In genomic region chr2:27152102-27152795, GRCh38 we compare ENCODE assay signal across 19 cellular contexts. TPM values are rescaled to one million over a fixed set of nuclear protein-coding genes. Genes with fewer than 3 reads are reported as not detected.
A peak's percentile ranks its signal among the peaks of the same experiment; 100 is the strongest.
DNase-seq lines count a peak whose midpoint lies in the region; ATAC-seq, FAIRE-seq and TF ChIP-seq lines count a peak whose summit lies in the region.
"Had no signal": no experiment of that assay in that cellular context is flagged by ENCODE, and none has a peak within 500 bp of the region (broad histone marks: within the 10 kb centered on the region; RNA-seq: fewer than 3 reads in every experiment).

No MANE protein-coding gene starts in this region.

- H4K5ac ChIP-seq in H9 (ENCODE audit: insufficient read length, low read depth, low read length) = no peak overlapping the region

- CTCF ChIA-PET in A549 (lab: Yijun Ruan, JAX) = interaction anchor here (0.8 to 5.1 kb wide), 15 partner anchors 10 to 151 kb away, joined by 3 to 36 read pairs (median 4); partner anchors contain the start of gene PREB
- CTCF ChIA-PET in GM10248 (lab: Yijun Ruan, JAX) = interaction anchor here (0.9 to 7.1 kb wide), 8 partner anchors 10 to 130 kb away, joined by 3 to 30 read pairs (median 4); partner anchors contain the start of gene TRIM54
- CTCF ChIA-PET in HEK293T (lab: Yijun Ruan, JAX) = interaction anchor here (0.9 to 1.7 kb wide), 2 partner anchors 18 to 39 kb away, joined by 3 to 4 read pairs; no protein-coding TSS in a partner anchor

- H2BK120ac ChIP-seq in H9 (ENCODE audit: low read depth, low read length, poor library complexity, severe bottlenecking) = no peak overlapping the region

- no peak overlapping the region for H3K9ac ChIP-seq in H9 (ENCODE audit: extremely low read depth, insufficient read length, low read length)
- H3K9ac ChIP-seq: GM23248 had no signal

- H2AK5ac ChIP-seq in H9 (ENCODE audit: insufficient read length, low read length) = no peak overlapping the region

- H3K4me1 ChIP-seq in A549 (0 out of 3 replicates have a peak, but pooled peaks cover 8% of the 10 kb centered on the region), H9 (ENCODE audit: insufficient read depth, low read length) (no peaks in the 10 kb centered on the region), vagina (peaks cover 15% of the 10 kb centered on the region)
- H3K4me1 ChIP-seq: SJCRH30 had no signal

- H3K4ac ChIP-seq in H9 (ENCODE audit: low read depth, low read length) = no peak overlapping the region

- ATAC-seq in A549 (peak; percentile 25 to 68; a peak in 3 of 6 replicates), left colon (peak; percentile 92), GM21737 (IDR thresholded peaks at IDR 0.05; ENCODE audit: unreplicated experiment) (no peak)

- no peak for TF ChIP-seq EP300 in A549 (IDR thresholded peaks at IDR 0.05)

- H2BK15ac ChIP-seq in H9 (ENCODE audit: low read depth, low read length) = no peak overlapping the region

- no peak overlapping the region for H2BK5ac ChIP-seq in H9 (ENCODE audit: insufficient read length, low read length)

- no peak overlapping the region for H4K8ac ChIP-seq in H9 (replicated peaks; ENCODE audit: insufficient read length, low read depth, low read length)

- H3K14ac ChIP-seq in H9 (ENCODE audit: insufficient read depth, low read length) = no peak overlapping the region

- H3K27me3 ChIP-seq in H9 (ENCODE audit: insufficient read depth, low read length) = no peaks in the 10 kb centered on the region
- H3K27me3 ChIP-seq in vagina = no peaks in the 10 kb centered on the region

- no peak overlapping the region for H3K4me3 Mint-ChIP-seq in H9
- H3K4me3 Mint-ChIP-seq: activated naive CD4-positive, alpha-beta T cell treated with anti-CD3 and anti-CD28 coated beads, Interleukin-2, amount 10 ng/mL, durations not matched to agents 7 days and 5 days; CD8-positive, alpha-beta memory T cell had no signal

- H4K20me1 ChIP-seq in H9 (ENCODE audit: control insufficient read depth, insufficient read depth, insufficient read length) = no peaks in the 10 kb centered on the region

- H3K4me3 ChIP-seq in A549 = no peak overlapping the region
- no peak overlapping the region for H3K4me3 ChIP-seq in vagina
- H3K4me3 ChIP-seq: GM23248, SJCRH30 had no signal

- H3K56ac ChIP-seq in H9 (ENCODE audit: insufficient read length, low read depth, low read length) = no peak overlapping the region

- H3K18ac ChIP-seq in H9 (ENCODE audit: insufficient read length, low read depth, low read length) = no peak overlapping the region

- no peak overlapping the region for H3T11ph ChIP-seq in H9 (ENCODE audit: low read length)

- POLR2A ChIA-PET in A549 (lab: Yijun Ruan, JAX) (interaction anchor here (0.6 kb wide), 1 partner anchor 213 kb away, joined by 4 read pairs; no protein-coding TSS in a partner anchor), GM10248 (lab: Yijun Ruan, JAX) (interaction anchor here (0.6 kb wide), 1 partner anchor 40 kb away, joined by 3 read pairs; no protein-coding TSS in a partner anchor), HEK293T (lab: Yijun Ruan, JAX) (interaction anchor here (0.6 to 1.5 kb wide), 5 partner anchors 19 to 59 kb away, joined by 3 to 5 read pairs (median 3); partner anchors contain the start of genes ABHD1 and ATRAID)

- H3K4me1 Mint-ChIP-seq in H9 = peaks cover 0 to 2% of the 10 kb centered on the region in 2 experiments; a peak in 1 of 4 replicates
- H3K4me1 Mint-ChIP-seq: activated naive CD4-positive, alpha-beta T cell treated with anti-CD3 and anti-CD28 coated beads, Interleukin-2, amount 10 ng/mL, durations not matched to agents 7 days and 5 days; CD8-positive, alpha-beta memory T cell had no signal

- WGBS in A549 (ENCODE audit: missing lambda C conversion rate) = 76% methylated on average over 8 of the region's 8 CpGs
- no CpG with 5 or more reads among the region's 8 CpGs for WGBS in H9 (ENCODE audit: extremely low coverage, insufficient read length, low lambda C conversion rate)

- H2AFZ ChIP-seq in H9 (ENCODE audit: low read length) = no peak overlapping the region
- H2AFZ ChIP-seq: GM23248 had no signal

- peak overlapping the region in 1 of 3 experiments; percentile 33; a peak in 1 of 7 replicates for H3K27ac Mint-ChIP-seq in H9
- H3K27ac Mint-ChIP-seq: activated naive CD4-positive, alpha-beta T cell treated with anti-CD3 and anti-CD28 coated beads, Interleukin-2, amount 10 ng/mL, durations not matched to agents 7 days and 5 days had no signal

- no peak overlapping the region for H2BK20ac ChIP-seq in H9 (ENCODE audit: low read depth, low read length, poor library complexity, severe bottlenecking)

- H3K36me3 ChIP-seq in vagina = no peaks in the 10 kb centered on the region
- H3K36me3 ChIP-seq: SJCRH30 had no signal

- H3K27me3 Mint-ChIP-seq in H9 (ENCODE audit: low read depth) = peaks cover 2% of the 10 kb centered on the region; the same call in 1 of the 2 replicates

- TF ChIP-seq POLR2A in A549 (IDR thresholded peaks at IDR 0.05; ENCODE audit: low read length) (no peak), vagina (IDR thresholded peaks at IDR 0.05) (no peak)

- H3K23ac ChIP-seq in H9 (ENCODE audit: insufficient read length, low read depth, low read length) = no peak overlapping the region

- H2BK12ac ChIP-seq in H9 (ENCODE audit: insufficient read length, low read depth, low read length) = no peak overlapping the region

- no peaks in the 10 kb centered on the region for H3K23me2 ChIP-seq in H9 (ENCODE audit: insufficient read length, low read depth, low read length, poor library complexity, severe bottlenecking)

- peak overlapping the region; percentile 72 for H4K91ac ChIP-seq in H9 (ENCODE audit: insufficient read length, low read depth, low read length)

- no peaks in the 10 kb centered on the region for H3K79me1 ChIP-seq in H9 (ENCODE audit: insufficient read depth, low read depth, low read length, poor library complexity, severe bottlenecking)

- peaks cover 0 to 2% of the 10 kb centered on the region in 2 experiments; a peak in 2 of 5 replicates for H3K9me3 Mint-ChIP-seq in H9
- H3K9me3 Mint-ChIP-seq: activated naive CD4-positive, alpha-beta T cell treated with anti-CD3 and anti-CD28 coated beads, Interleukin-2, amount 10 ng/mL, durations not matched to agents 7 days and 5 days; CD8-positive, alpha-beta memory T cell had no signal

- no peaks in the 10 kb centered on the region for H3K36me3 Mint-ChIP-seq in H9 (ENCODE audit: insufficient read depth in 1 of 3, low read depth in 3 of 3)
- H3K36me3 Mint-ChIP-seq: activated naive CD4-positive, alpha-beta T cell treated with anti-CD3 and anti-CD28 coated beads, Interleukin-2, amount 10 ng/mL, durations not matched to agents 7 days and 5 days; CD8-positive, alpha-beta memory T cell had no signal

- no peak for FAIRE-seq in A549 (lab: Jason Lieb, UNC)
- FAIRE-seq: TTC549 had no signal

- H3K4me2 ChIP-seq in A549 = no peak overlapping the region
- no peak overlapping the region for H3K4me2 ChIP-seq in H9 (ENCODE audit: insufficient read depth, insufficient read length, low read length)

- intact Hi-C loops in left colon (cut with DNase I, micrococcal nuclease) (no loop called here), vagina (cut with DNase I) (no loop called here)

- peak in 1 of 2 experiments; percentile 24 for DNase-seq in A549 (ENCODE audit: low read depth in 1 of 2, low spot score in 1 of 2)
- DNase-seq in H9 = peak; percentile 65
- peak; percentile 53 for DNase-seq in RPMI8226
- peak in 1 of 2 donors; percentile 35 for DNase-seq in left colon
- no peak for DNase-seq in GM10248 (ENCODE audit: extremely low spot score)
- DNase-seq in HEK293T (ENCODE audit: extremely low spot score) = no peak
- DNase-seq in vagina (ENCODE audit: extremely low spot score in 2 of 2) = no peak
- DNase-seq: activated CD4-positive, alpha-beta T cell treated with anti-CD3 and anti-CD28 coated beads, Interleukin-2, amount 50 U/mL, for 1 hour; activated naive CD4-positive, alpha-beta T cell treated with anti-CD3 and anti-CD28 coated beads, Interleukin-2, amount 10 ng/mL, durations not matched to agents 7 days and 5 days; activated T-cell treated with anti-CD3 and anti-CD28 coated beads for 4 hours; CD8-positive, alpha-beta memory T cell; cortex of kidney; retina; SJCRH30; substantia nigra had no signal

- H3K27ac ChIP-seq in A549 (no peak overlapping the region), H9 (ENCODE audit: insufficient read length, low read depth, low read length) (no peak overlapping the region), vagina (no peak overlapping the region)
- H3K27ac ChIP-seq: GM23248, SJCRH30 had no signal

- no peaks in the 10 kb centered on the region for H3K79me2 ChIP-seq in H9 (ENCODE audit: insufficient read depth, low read length)

- no peak for TF ChIP-seq RAD21 in A549 (conservative IDR thresholded peaks at IDR 0.05 in 1 of 2, IDR thresholded peaks at IDR 0.05 in 1 of 2)

- H3K9me3 ChIP-seq in A549 = no peaks in the 10 kb centered on the region
- H3K9me3 ChIP-seq in H9 (ENCODE audit: control insufficient read depth, low read depth, low read length) = no peaks in the 10 kb centered on the region
- no peaks in the 10 kb centered on the region for H3K9me3 ChIP-seq in vagina
- H3K9me3 ChIP-seq: SJCRH30 had no signal

- TF ChIP-seq CTCF in A549 (IDR thresholded peaks at IDR 0.05) (no peak), H9 (conservative IDR thresholded peaks at IDR 0.05) (peak; percentile 36; the same call in 2 of the 3 replicates), GM10248 (IDR thresholded peaks at IDR 0.05; ENCODE audit: control extremely low read depth, extremely low read depth, low read depth, missing control alignments) (no peak), vagina (IDR thresholded peaks at IDR 0.05) (no peak)

RNA-seq across cellular contexts. Expression of gene TCF23, which starts 3.4 kb away (rescaled TPM):
- polyA plus RNA-seq in A549 (2011; rRNA removed) = not detected in 2 replicates
- not detected in 2 replicates for polyA plus RNA-seq in A549 (2012; cell fraction: cytosol; rRNA removed)
- not detected in 2 replicates for polyA plus RNA-seq in A549 (2012; cell fraction: nucleus; rRNA removed)
- not detected in 3 replicates for polyA plus RNA-seq in A549 (2017; fragmentation: RNase III; extraction: RNeasy Plus Mini Kit Qiagen cat#74134 plus additional on column Dnase treatment)
- polyA minus RNA-seq in A549 (2011; rRNA and poly(A)+ RNA removed) = not detected in 2 replicates
- not detected in 2 replicates for total RNA-seq in H9 (2021)
- total RNA-seq in left colon = not detected
- 7.4 TPM for total RNA-seq in vagina
- total RNA-seq: CD8-positive, alpha-beta memory T cell; epithelial cell of proximal tubule; GM23248; SJCRH30 had no signal
- polyA plus RNA-seq: CD8-positive, alpha-beta memory T cell; GM23248 had no signal

RNA-seq across cellular contexts. Expression of gene PRR30, which starts 13.0 kb away (rescaled TPM):
- polyA plus RNA-seq in A549 (2011; rRNA removed) (not detected in 2 replicates), A549 (2017; fragmentation: RNase III; extraction: RNeasy Plus Mini Kit Qiagen cat#74134 plus additional on column Dnase treatment) (not detected in 3 replicates)
- polyA plus RNA-seq in A549 (2012; cell fraction: cytosol; rRNA removed) = not detected in 2 replicates
- not detected in 2 replicates for polyA plus RNA-seq in A549 (2012; cell fraction: nucleus; rRNA removed)
- polyA minus RNA-seq in A549 (2011; rRNA and poly(A)+ RNA removed) = not detected in 2 replicates
- total RNA-seq in H9 (2021) (not detected in 2 replicates), left colon (not detected), vagina (not detected)
- total RNA-seq: CD8-positive, alpha-beta memory T cell; epithelial cell of proximal tubule; GM23248; SJCRH30 had no signal
- polyA plus RNA-seq: CD8-positive, alpha-beta memory T cell; GM23248 had no signal

RNA-seq across cellular contexts. Expression of gene PREB, which starts 17.8 kb away (rescaled TPM):
- polyA plus RNA-seq in A549 (2011; rRNA removed) (79.9 and 139 TPM in 2 replicates), A549 (2017; fragmentation: RNase III; extraction: RNeasy Plus Mini Kit Qiagen cat#74134 plus additional on column Dnase treatment) (52.3 to 58.2 TPM (median 54.6 TPM) in 3 replicates)
- 75.3 and 92.1 TPM in 2 replicates for polyA plus RNA-seq in A549 (2012; cell fraction: cytosol; rRNA removed)
- 77.9 and 95.0 TPM in 2 replicates for polyA plus RNA-seq in A549 (2012; cell fraction: nucleus; rRNA removed)
- polyA minus RNA-seq in A549 (2011; rRNA and poly(A)+ RNA removed) = 86.2 and 131 TPM in 2 replicates
- total RNA-seq in H9 (2021) (43.6 and 45.6 TPM in 2 replicates), left colon (10 to 100 TPM; 40.8 to 44.7 TPM), vagina (57.5 TPM)

RNA-seq across cellular contexts. Expression of gene ABHD1, which starts 28.6 kb away (rescaled TPM):
- polyA plus RNA-seq in A549 (2011; rRNA removed) (1.9 and 2.4 TPM in 2 replicates), A549 (2017; fragmentation: RNase III; extraction: RNeasy Plus Mini Kit Qiagen cat#74134 plus additional on column Dnase treatment) (0.96 to 1.0 TPM (median 1.0 TPM) in 3 replicates)
- 1.6 and 1.8 TPM in 2 replicates for polyA plus RNA-seq in A549 (2012; cell fraction: cytosol; rRNA removed)
- 2.4 and 2.9 TPM in 2 replicates for polyA plus RNA-seq in A549 (2012; cell fraction: nucleus; rRNA removed)
- polyA minus RNA-seq in A549 (2011; rRNA and poly(A)+ RNA removed) = 1.9 and 2.3 TPM in 2 replicates
- total RNA-seq in H9 (2021) (0.31 and 0.61 TPM in 2 replicates), left colon (under 1 TPM in 1 of 2 donors, not detected in 1; 0.34 TPM), vagina (not detected)
- total RNA-seq: epithelial cell of proximal tubule, GM23248, SJCRH30 had no signal
- polyA plus RNA-seq: GM23248 had no signal

RNA-seq across cellular contexts. Expression of gene CGREF1, which starts 33.3 kb away (rescaled TPM):
- polyA plus RNA-seq in A549 (2011; rRNA removed) = 5.8 and 6.6 TPM in 2 replicates
- polyA plus RNA-seq in A549 (2012; cell fraction: cytosol; rRNA removed) = 8.1 and 8.2 TPM in 2 replicates
- polyA plus RNA-seq in A549 (2012; cell fraction: nucleus; rRNA removed) = 6.9 and 8.1 TPM in 2 replicates
- polyA plus RNA-seq in A549 (2017; fragmentation: RNase III; extraction: RNeasy Plus Mini Kit Qiagen cat#74134 plus additional on column Dnase treatment) = 4.5 to 5.4 TPM (median 5.1 TPM) in 3 replicates
- polyA minus RNA-seq in A549 (2011; rRNA and poly(A)+ RNA removed) = 4.7 and 5.3 TPM in 2 replicates
- total RNA-seq in H9 (2021) = 1.4 and 2.1 TPM in 2 replicates
- 1 to 10 TPM in 1 of 2 donors, under 1 TPM in 1; 0.53 to 3.8 TPM for total RNA-seq in left colon
- total RNA-seq in vagina = 2.2 TPM
- total RNA-seq: SJCRH30 had no signal

Comparison
In these comparisons a context has a peak if more than half of its experiments do, and no peak if none do; other contexts are left out.
1. DNase-seq: peak in H9 (single experiment) and RPMI8226 (single experiment); none in GM10248 (single experiment), HEK293T (single experiment) and vagina (0 of 2).